22 cellular contexts compared by ENCODE assay signal in the genomic region with DNA sequence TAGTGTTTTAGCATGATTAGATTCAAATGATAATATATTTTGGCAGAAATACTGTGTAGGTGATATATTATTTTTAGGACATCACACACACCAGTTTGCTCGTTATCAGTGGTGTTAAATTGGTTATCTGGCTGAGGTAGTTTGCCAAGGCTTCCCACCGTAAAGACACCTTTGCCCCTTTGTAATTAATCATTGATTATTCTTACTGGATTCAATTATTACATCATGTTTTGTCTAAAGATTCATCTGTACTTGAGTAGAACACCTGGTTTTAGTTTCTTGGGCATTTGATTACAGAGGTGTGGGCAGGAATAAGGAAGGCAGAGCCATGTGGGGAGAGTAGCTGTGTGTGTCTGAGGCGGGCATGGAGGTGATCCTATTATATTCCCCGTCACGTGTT. TPM values are rescaled to one million over a fixed set of nuclear protein-coding genes. Genes with fewer than 3 reads are reported as not detected.
DNase-seq lines count a peak whose midpoint lies in the region; ATAC-seq, FAIRE-seq and TF ChIP-seq lines count a peak whose summit lies in the region.
"Had no signal": no experiment of that assay in that cellular context is flagged by ENCODE, and none has a peak within 500 bp of the region (broad histone marks: within the 10 kb centered on the region; RNA-seq: fewer than 3 reads in every experiment).

No MANE protein-coding gene starts in this region.

- intact Hi-C loops in HepG2 (cut with micrococcal nuclease; ENCODE audit: unreplicated experiment), result no loop called here
- intact Hi-C loops in CD4-positive, alpha-beta T cell (cut with DNase I, micrococcal nuclease), result no loop called here

- H3K4me1 ChIP-seq in liver (ENCODE audit: control insufficient read depth in 4 of 4, insufficient read depth in 4 of 4, low read length in 3 of 4), result peaks cover 16 to 46% (median 30%) of the 10 kb centered on the region in 4 donors
- H3K4me1 ChIP-seq in HepG2 (ENCODE audit: insufficient read depth, low read length), result peaks cover 63% of the 10 kb centered on the region
- peaks cover 53% of the 10 kb centered on the region for H3K4me1 ChIP-seq in Loucy (ENCODE audit: insufficient read depth, low read length, poor library complexity, severe bottlenecking)
- H3K4me1 ChIP-seq in HAP-1, result no peaks in the 10 kb centered on the region
- H3K4me1 ChIP-seq: BE2C had no signal

- ATAC-seq in HepG2, result no peak
- no peak for ATAC-seq in CD4-positive, alpha-beta T cell (ENCODE audit: poor library complexity)
- ATAC-seq in HG03457 (IDR thresholded peaks at IDR 0.05; ENCODE audit: unreplicated experiment), result no peak
- ATAC-seq: PC-3 had no signal

- CTCF ChIA-PET in HepG2 (lab: Yijun Ruan, JAX; ENCODE audit: low intra/inter-chr PET ratio, low total read pairs), result no interaction called here
- CTCF ChIA-PET in CD4-positive, alpha-beta T cell (lab: Charles Lee), result interaction anchor here (0.8 kb wide), 1 partner anchor 12 kb away, joined by 5 read pairs; no protein-coding TSS in a partner anchor

- TF ChIP-seq POLR2A in HepG2 (IDR thresholded peaks at IDR 0.05; ENCODE audit: insufficient read depth in 1 of 2, low read depth in 2 of 2, low read length in 2 of 2), result no peak

- peaks cover 4% of the 10 kb centered on the region for H3K27me3 Mint-ChIP-seq in endothelial cell (ENCODE audit: unreplicated experiment)
- no peaks in the 10 kb centered on the region for H3K27me3 Mint-ChIP-seq in CD4-positive, alpha-beta T cell
- H3K27me3 Mint-ChIP-seq: CD8-positive, alpha-beta memory T cell had no signal

- H3K27me3 ChIP-seq in liver (ENCODE audit: control insufficient read depth in 4 of 4, insufficient read depth in 4 of 4, low read length in 3 of 4) (no peaks in the 10 kb centered on the region), HepG2 (ENCODE audit: control insufficient read depth in 1 of 2, insufficient read depth in 2 of 2, low read length in 2 of 2) (no peaks in the 10 kb centered on the region), Loucy (ENCODE audit: insufficient read depth, low read length, poor library complexity, severe bottlenecking) (no peaks in the 10 kb centered on the region), HAP-1 (ENCODE audit: low read depth) (no peaks in the 10 kb centered on the region)
- H3K27me3 ChIP-seq in CD4-positive, alpha-beta T cell (ENCODE audit: control insufficient read depth, insufficient read depth, low read length), result no peaks in the 10 kb centered on the region
- H3K27me3 ChIP-seq: BE2C had no signal

- H3K4me2 ChIP-seq in HepG2 (ENCODE audit: low read depth, low read length) (no peak overlapping the region), Loucy (ENCODE audit: low read depth, low read length, poor library complexity, severe bottlenecking) (no peak overlapping the region)

- H3K27ac Mint-ChIP-seq in endothelial cell (ENCODE audit: unreplicated experiment), result peak overlapping the region; percentile 92
- no peak overlapping the region for H3K27ac Mint-ChIP-seq in CD4-positive, alpha-beta T cell

- H3K9ac ChIP-seq in liver (ENCODE audit: low read depth in 1 of 2, low read length in 2 of 2), result no peak overlapping the region
- no peak overlapping the region for H3K9ac ChIP-seq in HepG2 (ENCODE audit: insufficient read depth, low read depth, low read length)
- H3K9ac ChIP-seq in Loucy (ENCODE audit: low read depth, low read length, poor library complexity, severe bottlenecking), result peak overlapping the region; percentile 48

- H3K27ac ChIP-seq in liver (ENCODE audit: low read depth in 1 of 2, low read length in 2 of 2) (no peak overlapping the region), HepG2 (ENCODE audit: extremely low read length, insufficient read depth, low read length) (no peak overlapping the region)
- H3K27ac ChIP-seq in CD4-positive, alpha-beta T cell (ENCODE audit: low read depth, low read length), result no peak overlapping the region
- H3K27ac ChIP-seq: RWPE1 had no signal

- H3K36me3 ChIP-seq in liver (ENCODE audit: control insufficient read depth in 4 of 4, insufficient read depth in 3 of 4, low read depth in 1 of 4, low read length in 3 of 4) (peaks cover 3 to 17% (median 13%) of the 10 kb centered on the region in 4 donors), HepG2 (replicated peaks in 1 of 2; ENCODE audit: control insufficient read depth in 1 of 2, insufficient read depth in 2 of 2, low read length in 2 of 2) (peaks cover 18 to 74% of the 10 kb centered on the region in 2 experiments), Loucy (ENCODE audit: insufficient read depth, low read length) (peaks cover 34% of the 10 kb centered on the region; the same call in 1 of the 2 replicates), HAP-1 (replicated peaks) (peaks cover 46% of the 10 kb centered on the region)

- TF ChIP-seq RAD21 in liver (IDR thresholded peaks at IDR 0.05) (no peak), HepG2 (CRISPR knock-in tag; IDR thresholded peaks at IDR 0.05) (no peak)

- 73% methylated on average over 5 of the region's 5 CpGs for WGBS in liver
- WGBS in HepG2 (ENCODE audit: low lambda C conversion rate), result 95% methylated on average over 5 of the region's 5 CpGs

- POLR2A ChIA-PET in HepG2 (lab: Yijun Ruan, JAX), result no interaction called here
- POLR2A ChIA-PET in CD4-positive, alpha-beta T cell (lab: Charles Lee), result interaction anchor here (0.8 to 1.0 kb wide), 2 partner anchors 117 to 1275 kb away, joined by 4 to 5 read pairs; no protein-coding TSS in a partner anchor

- H2AFZ ChIP-seq in HepG2 (ENCODE audit: low read length), result no peak overlapping the region
- no peak overlapping the region for H2AFZ ChIP-seq in Loucy (ENCODE audit: low read length)

- H3K9me3 Mint-ChIP-seq in endothelial cell (ENCODE audit: unreplicated experiment), result no peaks in the 10 kb centered on the region
- no peaks in the 10 kb centered on the region for H3K9me3 Mint-ChIP-seq in CD4-positive, alpha-beta T cell
- H3K9me3 Mint-ChIP-seq: CD8-positive, alpha-beta memory T cell had no signal

- no peaks in the 10 kb centered on the region for H3F3A ChIP-seq in Loucy (ENCODE audit: low read depth)

- TF ChIP-seq EP300 in HepG2 (IDR thresholded peaks at IDR 0.05; ENCODE audit: low read depth in 2 of 2, low read length in 2 of 2) (no peak), HepG2 (CRISPR knock-in tag; IDR thresholded peaks at IDR 0.05; ENCODE audit: borderline replicate concordance) (no peak)

- H3K9me3 ChIP-seq in liver (ENCODE audit: control insufficient read depth in 4 of 4, low read length in 3 of 4), result no peaks in the 10 kb centered on the region
- no peaks in the 10 kb centered on the region for H3K9me3 ChIP-seq in HepG2 (ENCODE audit: low read length)
- no peaks in the 10 kb centered on the region for H3K9me3 ChIP-seq in Loucy (ENCODE audit: insufficient read depth, low read depth, low read length)
- H3K9me3 ChIP-seq in CD4-positive, alpha-beta T cell (ENCODE audit: control insufficient read depth, low read length), result no peaks in the 10 kb centered on the region
- no peaks in the 10 kb centered on the region for H3K9me3 ChIP-seq in HAP-1
- H3K9me3 ChIP-seq: BE2C had no signal

- H3K36me3 Mint-ChIP-seq in endothelial cell (ENCODE audit: low read depth, unreplicated experiment), result peaks cover 47% of the 10 kb centered on the region
- peaks cover 39% of the 10 kb centered on the region for H3K36me3 Mint-ChIP-seq in CD4-positive, alpha-beta T cell (ENCODE audit: low read depth)

- no peak for DNase-seq in HepG2 (ENCODE audit: low spot score)
- no peak for DNase-seq in endothelial cell (ENCODE audit: low spot score)
- no peak for DNase-seq in CD4-positive, alpha-beta T cell
- no peak for DNase-seq in HAP-1 (ENCODE audit: low spot score in 2 of 2)
- DNase-seq: BE2C; CD8-positive, alpha-beta memory T cell; DMS79 treated with DMSO at 0.1 percent for 48 hours; HCEC 1CT; NCI-H1105; NCI-H2081; NCI-H446 treated with DMSO at 0.1 percent for 48 hours; NCI-H69; PC-3; SIG-M5 had no signal

- H3K9me2 ChIP-seq in Loucy (replicated peaks; ENCODE audit: low read depth, low read length), result no peaks in the 10 kb centered on the region

- BruUV-seq in HepG2 (replicated peaks; lab: Mats Ljungman, UMichigan), result no TSS peak

- in situ Hi-C loops in HepG2 (cut with HindIII; ENCODE audit: extremely low pct_ligation_motif_present, low pct_unique_long_range_greater_than_20kb), result no loop called here
- in situ Hi-C loops in HAP-1 (cut with MboI; ENCODE audit: low sequenced_read_pairs), result no loop called here

- H3K4me1 Mint-ChIP-seq in endothelial cell (ENCODE audit: unreplicated experiment), result peaks cover 66% of the 10 kb centered on the region
- H3K4me1 Mint-ChIP-seq in CD4-positive, alpha-beta T cell (ENCODE audit: low read depth), result peaks cover 44% of the 10 kb centered on the region

- TF ChIP-seq CTCF in liver (IDR thresholded peaks at IDR 0.05; ENCODE audit: low read depth, low read length, missing input control) (no peak), HepG2 (CRISPR knock-in tag; IDR thresholded peaks at IDR 0.05) (no peak), Loucy (conservative IDR thresholded peaks at IDR 0.05; ENCODE audit: low read length) (no peak), endothelial cell (IDR thresholded peaks at IDR 0.05; ENCODE audit: unreplicated experiment) (no peak)
- TF ChIP-seq CTCF in CD4-positive, alpha-beta T cell (IDR thresholded peaks at IDR 0.05), result no peak

- H3K4me3 Mint-ChIP-seq in endothelial cell (ENCODE audit: unreplicated experiment), result peak overlapping the region; percentile 54
- no peak overlapping the region for H3K4me3 Mint-ChIP-seq in CD4-positive, alpha-beta T cell

- H3K4me3 ChIP-seq in liver (ENCODE audit: low read depth in 1 of 3, low read length in 3 of 3) (no peak overlapping the region), HepG2 (replicated peaks in 1 of 3; ENCODE audit: insufficient read depth in 1 of 3, low read depth in 2 of 3, low read length in 3 of 3) (no peak overlapping the region), Loucy (ENCODE audit: low read length, poor library complexity, severe bottlenecking) (no peak overlapping the region), HAP-1 (no peak overlapping the region)

- H4K20me1 ChIP-seq in HepG2 (ENCODE audit: insufficient read depth, low read length), result peaks cover 13% of the 10 kb centered on the region
- no peaks in the 10 kb centered on the region for H4K20me1 ChIP-seq in Loucy (ENCODE audit: insufficient read depth, low read length, poor library complexity, severe bottlenecking)

- H3K79me2 ChIP-seq in HepG2 (ENCODE audit: insufficient read depth, low read length) (peaks cover 49% of the 10 kb centered on the region), Loucy (ENCODE audit: insufficient read depth, low read length) (peaks cover 49% of the 10 kb centered on the region)

- no peak for FAIRE-seq in HepG2 (lab: Jason Lieb, UNC)
- FAIRE-seq: G401.6, HTR-8/SVneo had no signal

RNA-seq across cellular contexts. Expression of gene ST14, which starts 39.5 kb away (rescaled TPM):
- total RNA-seq in liver (1 to 10 TPM; 2.8 to 5.9 TPM), HepG2 (2016; rRNA removed; fragmentation: Illumina TruSeq; extraction: Trizol) (0.69 and 1.4 TPM in 2 replicates), endothelial cell (ENCODE audit: unreplicated experiment) (8.7 TPM)
- polyA plus RNA-seq in liver (1 to 10 TPM; 4.0 to 5.0 TPM), HepG2 (2011; rRNA removed) (0.88 and 1.1 TPM in 2 replicates)
- 0.26 and 0.30 TPM in 2 replicates for total RNA-seq in HepG2 (2016; cell fraction: cytosol; rRNA removed; fragmentation: Illumina TruSeq; extraction: Trizol; ENCODE audit: low read depth)
- total RNA-seq in HepG2 (2016; cell fraction: insoluble cytoplasmic fraction; rRNA removed; fragmentation: Illumina TruSeq; extraction: Trizol), result 0.55 and 1.3 TPM in 2 replicates
- 0.65 and 0.72 TPM in 2 replicates for total RNA-seq in HepG2 (2016; cell fraction: membrane; rRNA removed; fragmentation: Illumina TruSeq; extraction: Trizol)
- 0.94 and 0.99 TPM in 2 replicates for total RNA-seq in HepG2 (2016; cell fraction: nucleus; rRNA removed; fragmentation: Illumina TruSeq; extraction: Trizol)
- 0.90 and 1.3 TPM in 2 replicates for polyA plus RNA-seq in HepG2 (2011; cell fraction: cytosol; rRNA removed)
- polyA plus RNA-seq in HepG2 (2011; cell fraction: nucleus; rRNA removed), result 2.7 and 3.0 TPM in 2 replicates
- polyA plus RNA-seq in HepG2 (2012), result 0.76 and 1.3 TPM in 2 replicates
- 0.14 and 0.15 TPM in 2 replicates for polyA plus RNA-seq in HepG2 (2016; cell fraction: cytosol; fragmentation: Illumina TruSeq; extraction: Trizol; ENCODE audit: low read depth)
- polyA plus RNA-seq in HepG2 (2016; cell fraction: insoluble cytoplasmic fraction; fragmentation: Illumina TruSeq; extraction: Trizol; ENCODE audit: low read depth), result 0.84 and 1.1 TPM in 2 replicates
- 0.31 and 0.55 TPM in 2 replicates for polyA plus RNA-seq in HepG2 (2016; cell fraction: membrane; fragmentation: Illumina TruSeq; extraction: Trizol; ENCODE audit: low read depth)
- polyA plus RNA-seq in HepG2 (2016; cell fraction: nucleus; fragmentation: Illumina TruSeq; extraction: Trizol; ENCODE audit: insufficient read depth, low read depth), result 2.0 and 2.6 TPM in 2 replicates
- 2.0 and 3.1 TPM in 2 replicates for polyA minus RNA-seq in HepG2 (2011; rRNA and poly(A)+ RNA removed; ENCODE audit: low replicate concordance)
- 0.62 and 0.79 TPM in 2 replicates for polyA minus RNA-seq in HepG2 (2011; cell fraction: cytosol; rRNA and poly(A)+ RNA removed)
- 0.64 and 0.87 TPM in 2 replicates for polyA minus RNA-seq in HepG2 (2011; cell fraction: nucleus; rRNA and poly(A)+ RNA removed)
- total RNA-seq in CD4-positive, alpha-beta T cell, result under 1 TPM; 0.25 to 0.31 TPM
- total RNA-seq: A172, LHCN-M2 had no signal
- polyA plus RNA-seq: CD8-positive, alpha-beta memory T cell had no signal

RNA-seq across cellular contexts. Expression of gene APLP2, which starts 50.4 kb away (rescaled TPM):
- total RNA-seq in liver, result 100 to 1,000 TPM; 190 to 337 TPM
- polyA plus RNA-seq in liver, result 100 to 1,000 TPM; 227 to 238 TPM
- total RNA-seq in HepG2 (2016; rRNA removed; fragmentation: Illumina TruSeq; extraction: Trizol), result 154 and 315 TPM in 2 replicates
- 34.6 and 35.6 TPM in 2 replicates for total RNA-seq in HepG2 (2016; cell fraction: cytosol; rRNA removed; fragmentation: Illumina TruSeq; extraction: Trizol; ENCODE audit: low read depth)
- total RNA-seq in HepG2 (2016; cell fraction: insoluble cytoplasmic fraction; rRNA removed; fragmentation: Illumina TruSeq; extraction: Trizol), result 137 and 320 TPM in 2 replicates
- 41.4 and 45.9 TPM in 2 replicates for total RNA-seq in HepG2 (2016; cell fraction: membrane; rRNA removed; fragmentation: Illumina TruSeq; extraction: Trizol)
- 264 and 296 TPM in 2 replicates for total RNA-seq in HepG2 (2016; cell fraction: nucleus; rRNA removed; fragmentation: Illumina TruSeq; extraction: Trizol)
- 591 and 594 TPM in 2 replicates for polyA plus RNA-seq in HepG2 (2011; rRNA removed)
- 396 and 486 TPM in 2 replicates for polyA plus RNA-seq in HepG2 (2011; cell fraction: cytosol; rRNA removed)
- 223 and 286 TPM in 2 replicates for polyA plus RNA-seq in HepG2 (2011; cell fraction: nucleus; rRNA removed)
- polyA plus RNA-seq in HepG2 (2012), result 481 and 597 TPM in 2 replicates
- 12.9 and 14.3 TPM in 2 replicates for polyA plus RNA-seq in HepG2 (2016; cell fraction: cytosol; fragmentation: Illumina TruSeq; extraction: Trizol; ENCODE audit: low read depth)
- polyA plus RNA-seq in HepG2 (2016; cell fraction: insoluble cytoplasmic fraction; fragmentation: Illumina TruSeq; extraction: Trizol; ENCODE audit: low read depth), result 150 and 155 TPM in 2 replicates
- 25.1 and 29.6 TPM in 2 replicates for polyA plus RNA-seq in HepG2 (2016; cell fraction: membrane; fragmentation: Illumina TruSeq; extraction: Trizol; ENCODE audit: low read depth)
- 409 and 433 TPM in 2 replicates for polyA plus RNA-seq in HepG2 (2016; cell fraction: nucleus; fragmentation: Illumina TruSeq; extraction: Trizol; ENCODE audit: insufficient read depth, low read depth)
- 59.6 and 259 TPM in 2 replicates for polyA minus RNA-seq in HepG2 (2011; rRNA and poly(A)+ RNA removed; ENCODE audit: low replicate concordance)
- 166 and 220 TPM in 2 replicates for polyA minus RNA-seq in HepG2 (2011; cell fraction: cytosol; rRNA and poly(A)+ RNA removed)
- 124 and 168 TPM in 2 replicates for polyA minus RNA-seq in HepG2 (2011; cell fraction: nucleus; rRNA and poly(A)+ RNA removed)
- total RNA-seq in endothelial cell (ENCODE audit: unreplicated experiment), result 815 TPM
- total RNA-seq in CD4-positive, alpha-beta T cell, result 10 to 100 TPM; 28.8 to 29.5 TPM
